Comparison of ENCODE assay signal across 10 cellular contexts in genomic region chr7:108384721-108385483, GRCh38.
DNase-seq lines count a peak whose midpoint lies in the region; ATAC-seq, FAIRE-seq and TF ChIP-seq lines count a peak whose summit lies in the region.
"Had no signal": no experiment of that assay in that cellular context is flagged by ENCODE, and none has a peak within 500 bp of the region (broad histone marks: within the 10 kb centered on the region; RNA-seq: fewer than 3 reads in every experiment).

No MANE protein-coding gene starts in this region.

- H3K27ac ChIP-seq in 22Rv1 = no peak overlapping the region
- H3K27ac ChIP-seq in adrenal gland = peak overlapping the region in 1 of 5 donors; percentile 7

- no peak overlapping the region for H3K4me3 ChIP-seq in bronchial epithelial cell (ENCODE audit: low read depth, low read length)
- no peak overlapping the region for H3K4me3 ChIP-seq in adrenal gland

- intact Hi-C loops in adrenal gland (cut with DNase I) = no loop called here

- DNase-seq in bronchial epithelial cell (ENCODE audit: low read depth) (peak; percentile 12), HuH-7.5 (ENCODE audit: low spot score) (no peak), AML-193 (lab: John Stamatoyannopoulos, UW) (no peak), adrenal gland (no peak), NCI-H2171 treated with DMSO at 0.1 percent for 48 hours (lab: John Stamatoyannopoulos, UW) (no peak)
- DNase-seq: NCI-H1694 treated with DMSO at 0.1 percent for 48 hours, nucleus accumbens had no signal

- peak; percentile 46 for TF ChIP-seq CTCF in 22Rv1 (IDR thresholded peaks at IDR 0.05)
- TF ChIP-seq CTCF in bronchial epithelial cell (IDR thresholded peaks at IDR 0.05; ENCODE audit: insufficient read depth, low read length, severe bottlenecking) = peak; percentile 1
- TF ChIP-seq CTCF in adrenal gland (IDR thresholded peaks at IDR 0.05) = no peak

- ATAC-seq in GM19035 (IDR thresholded peaks at IDR 0.05; ENCODE audit: unreplicated experiment) (peak; percentile 73), HG03097 (IDR thresholded peaks at IDR 0.05; ENCODE audit: low FRiP score, unreplicated experiment) (peak; percentile 73)

- FAIRE-seq in bronchial epithelial cell (lab: Jason Lieb, UNC) = no peak

- TF ChIP-seq POLR2A in adrenal gland (IDR thresholded peaks at IDR 0.05) = no peak

- H3K27me3 ChIP-seq in bronchial epithelial cell (ENCODE audit: control insufficient read depth, insufficient read depth, low read length) = no peaks in the 10 kb centered on the region
- H3K27me3 ChIP-seq in adrenal gland = no peaks in the 10 kb centered on the region

- H3K36me3 ChIP-seq in bronchial epithelial cell (ENCODE audit: control insufficient read depth, insufficient read depth, low read length) = no peaks in the 10 kb centered on the region
- H3K36me3 ChIP-seq in adrenal gland (replicated peaks in 1 of 2) = no peaks in the 10 kb centered on the region

- no peaks in the 10 kb centered on the region for H3K9me3 ChIP-seq in adrenal gland (replicated peaks in 1 of 3)

- 72 to 79% (median 74%) methylated on average over 5 of the region's 5 CpGs for WGBS in adrenal gland, 4 donors

- peaks cover 10 to 36% of the 10 kb centered on the region in 2 donors for H3K4me1 ChIP-seq in adrenal gland (replicated peaks in 1 of 2)

Comparison
In these comparisons a context has a peak if more than half of its experiments do, and no peak if none do; other contexts are left out.
1. CTCF ChIP-seq: peak in 22Rv1 (single experiment) and bronchial epithelial cell (single experiment); none in adrenal gland (0 of 6).